In the genomic region with DNA sequence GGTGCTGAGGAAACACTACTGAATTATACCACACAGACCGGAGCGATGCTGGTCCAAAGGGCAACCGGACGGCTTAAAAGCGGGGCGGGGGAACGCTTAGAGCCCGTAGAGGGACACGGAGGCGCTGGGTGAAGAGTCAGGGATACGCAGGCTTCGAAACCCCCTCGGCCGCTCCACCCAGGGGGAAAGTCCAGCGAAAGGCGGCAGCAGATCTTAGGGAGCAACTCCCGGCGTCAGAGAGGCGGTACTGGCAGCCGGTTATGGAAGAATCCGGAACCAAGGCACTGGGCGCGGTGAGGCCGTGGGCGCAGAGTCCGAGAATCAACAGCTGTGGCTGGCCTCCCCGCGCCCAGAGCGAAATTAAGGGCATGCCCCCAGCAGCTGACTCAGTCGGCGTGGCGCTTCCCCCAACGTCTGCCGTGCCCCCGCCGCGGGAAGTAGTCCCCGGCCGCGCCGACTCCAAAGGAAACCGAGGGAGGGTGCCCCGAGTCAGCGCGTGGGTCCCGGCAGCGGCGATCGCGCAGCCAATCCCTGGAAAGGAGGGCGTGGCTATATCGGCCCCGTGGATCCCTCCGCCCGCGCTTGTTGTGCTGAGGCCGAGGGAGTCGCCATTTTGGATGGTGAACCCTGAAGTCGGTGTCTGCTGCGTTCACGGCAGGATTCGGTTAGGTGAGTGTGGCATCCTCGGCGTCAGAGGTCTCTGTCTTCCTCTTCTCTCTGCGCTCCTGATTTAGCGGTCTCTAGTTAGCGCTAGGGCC, we compare ENCODE assay signal across 8 cellular contexts. TPM values are rescaled to one million over a fixed set of nuclear protein-coding genes. Genes with fewer than 3 reads are reported as not detected.
DNase-seq lines count a peak whose midpoint lies in the region; ATAC-seq, FAIRE-seq and TF ChIP-seq lines count a peak whose summit lies in the region.

TSS of gene IST1 (plus strand) at position 611 of the 758 bp plus-strand sequence. CDS start 20,110 bp downstream, outside the sequence.

- no peaks in the 10 kb centered on the region for H3K9me3 Mint-ChIP-seq in activated CD4-positive, alpha-beta T cell treated with anti-CD3 and anti-CD28 coated beads, Interleukin-2, amount 10 ng/mL, durations not matched to agents 7 days and 5 days

- H3K4me3 ChIP-seq in BJ (ENCODE audit: low read depth, low read length): peak within 1 kb of the TSS; percentile 96

- DNase-seq in BJ (ENCODE audit: low read depth) (peak; percentile 76), GM19239 (ENCODE audit: insufficient read length, low spot score) (peak; percentile 91), NCI-H526 treated with DMSO at 0.1 percent for 48 hours (lab: John Stamatoyannopoulos, UW) (peak; percentile 92), cortex of kidney (lab: John Stamatoyannopoulos, UW) (peak; percentile 89), left lobe of liver (ENCODE audit: low spot score) (peak; percentile 98)
- peak; percentile 98 for DNase-seq in activated CD4-positive, alpha-beta T cell treated with anti-CD3 and anti-CD28 coated beads, Interleukin-2, amount 10 ng/mL, durations not matched to agents 7 days and 5 days
- DNase-seq in stimulated activated CD4-positive, alpha-beta T cell treated with anti-CD3 and anti-CD28 coated beads, Interleukin-2, amount 100 ng/mL, for 4 hours (ENCODE audit: low read depth): peak; percentile 98

- CTCF ChIA-PET in BJ (lab: Yijun Ruan, JAX): interaction anchor here (1.5 to 5.0 kb wide), 3 partner anchors 11 to 40 kb away, joined by 4 to 30 read pairs (median 6); partner anchors contain the start of gene ZNF821
- CTCF ChIA-PET in activated CD4-positive, alpha-beta T cell treated with anti-CD3 and anti-CD28 coated beads, Interleukin-2, amount 10 ng/mL, durations not matched to agents 7 days and 5 days (lab: Charles Lee): interaction anchor here (0.6 to 9.2 kb wide), 3 partner anchors 12 to 198 kb away, joined by 3 to 55 read pairs (median 3); partner anchors contain the start of gene ZNF821

- peaks cover 12% of the 10 kb centered on the region for H3K36me3 Mint-ChIP-seq in activated CD4-positive, alpha-beta T cell treated with anti-CD3 and anti-CD28 coated beads, Interleukin-2, amount 10 ng/mL, durations not matched to agents 7 days and 5 days (ENCODE audit: low read depth)

- peak within 1 kb of the TSS; percentile 95 for H3K27ac Mint-ChIP-seq in activated CD4-positive, alpha-beta T cell treated with anti-CD3 and anti-CD28 coated beads, Interleukin-2, amount 10 ng/mL, durations not matched to agents 7 days and 5 days

- ATAC-seq in HG03457 (IDR thresholded peaks at IDR 0.05; ENCODE audit: unreplicated experiment) (peak; percentile 56), left lobe of liver (peak; percentile 94)

- H3K4me1 Mint-ChIP-seq in activated CD4-positive, alpha-beta T cell treated with anti-CD3 and anti-CD28 coated beads, Interleukin-2, amount 10 ng/mL, durations not matched to agents 7 days and 5 days: peaks cover 30% of the 10 kb centered on the region

- H3K4me3 Mint-ChIP-seq in activated CD4-positive, alpha-beta T cell treated with anti-CD3 and anti-CD28 coated beads, Interleukin-2, amount 10 ng/mL, durations not matched to agents 7 days and 5 days: peak within 1 kb of the TSS; percentile 93

- peak; percentile 16; the same call in 1 of the 2 replicates for TF ChIP-seq CTCF in BJ (IDR thresholded peaks at IDR 0.05; ENCODE audit: insufficient read depth, low read depth, low read length)

- H3K27me3 Mint-ChIP-seq in activated CD4-positive, alpha-beta T cell treated with anti-CD3 and anti-CD28 coated beads, Interleukin-2, amount 10 ng/mL, durations not matched to agents 7 days and 5 days: no peaks in the 10 kb centered on the region

- peaks cover 1% of the 10 kb centered on the region; the same call in 1 of the 2 replicates for H3K36me3 ChIP-seq in BJ (ENCODE audit: control insufficient read depth, insufficient read depth, low read length)

- POLR2A ChIA-PET in BJ (lab: Charles Lee): interaction anchor here (0.7 kb wide), 1 partner anchor 11 kb away, joined by 3 read pairs; the partner anchor contains the start of gene ZNF821
- POLR2A ChIA-PET in activated CD4-positive, alpha-beta T cell treated with anti-CD3 and anti-CD28 coated beads, Interleukin-2, amount 10 ng/mL, durations not matched to agents 7 days and 5 days (lab: Charles Lee): interaction anchor here (0.6 to 0.9 kb wide), 2 partner anchors 62 to 86 kb away, joined by 3 to 4 read pairs; partner anchors contain the start of gene AP1G1

- no peaks in the 10 kb centered on the region for H3K27me3 ChIP-seq in BJ (ENCODE audit: control insufficient read depth, insufficient read depth, low read length)

- FAIRE-seq in GM19239 (lab: Jason Lieb, UNC): peak; percentile 90

RNA-seq across cellular contexts. Expression of gene IST1, which starts in this region (rescaled TPM):
- polyA plus RNA-seq in BJ (2011; rRNA removed): 227 and 236 TPM in 2 replicates
- 109 and 148 TPM in 2 replicates for polyA minus RNA-seq in BJ (2011; rRNA and poly(A)+ RNA removed)
- 100 to 1,000 TPM; 180 to 191 TPM for total RNA-seq in activated CD4-positive, alpha-beta T cell treated with anti-CD3 and anti-CD28 coated beads, Interleukin-2, amount 10 ng/mL, durations not matched to agents 7 days and 5 days
- total RNA-seq in left lobe of liver: 56.2 TPM

Comparison
In these comparisons a context has a peak if more than half of its experiments do, and no peak if none do; other contexts are left out.
1. Peak in every context shown above with its lines: DNase-seq, ATAC-seq and H3K4me3 ChIP-seq.